7 cellular contexts compared by ENCODE assay signal in the genomic region with DNA sequence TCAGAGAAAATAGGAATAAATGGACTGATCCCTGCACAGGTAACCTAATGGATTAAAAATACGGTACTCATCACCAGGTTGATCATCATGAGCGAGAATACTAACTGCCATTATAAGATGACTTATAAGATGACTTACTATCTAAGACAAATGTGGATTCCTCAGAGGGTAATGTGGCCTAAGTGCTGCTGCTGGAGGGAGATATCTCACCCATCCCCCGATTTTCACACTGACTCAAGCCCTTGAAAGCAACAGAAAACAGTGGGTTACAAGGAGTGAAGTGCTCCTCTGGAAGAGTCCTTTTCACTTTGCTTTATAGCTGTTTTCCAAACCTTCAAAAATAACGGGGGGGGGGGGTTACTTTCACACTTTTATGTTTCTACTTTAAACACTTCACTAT. TPM values are rescaled to one million over a fixed set of nuclear protein-coding genes. Genes with fewer than 3 reads are reported as not detected.
DNase-seq lines count a peak whose midpoint lies in the region; ATAC-seq, FAIRE-seq and TF ChIP-seq lines count a peak whose summit lies in the region.

No MANE protein-coding gene starts in this region.

- H3K4ac ChIP-seq in H1 (replicated peaks; ENCODE audit: insufficient read length, low read depth, low read length): no peak overlapping the region

- H3K4me1 ChIP-seq in NT2/D1 (ENCODE audit: insufficient read depth, insufficient read length): no peaks in the 10 kb centered on the region
- H3K4me1 ChIP-seq in H1 (replicated peaks in 1 of 4; ENCODE audit: control insufficient read depth in 3 of 4, insufficient read depth in 4 of 4, low read length in 3 of 4): peaks cover 2 to 6% (median 3%) of the 10 kb centered on the region in 4 experiments; a peak in 3 of 7 replicates
- peaks cover 3% of the 10 kb centered on the region for H3K4me1 ChIP-seq in prostate gland (replicated peaks)

- H3K4me3 ChIP-seq in GM12865 (ENCODE audit: low read depth, low read length): peak overlapping the region; percentile 98
- peak overlapping the region; percentile 81 for H3K4me3 ChIP-seq in NT2/D1 (ENCODE audit: insufficient read length, low read depth)
- H3K4me3 ChIP-seq in H1 (ENCODE audit: extremely low read depth in 1 of 4, insufficient read depth in 2 of 4, low read depth in 3 of 4, low read length in 4 of 4): peak overlapping the region; percentile 59 to 80 (median 76)
- H3K4me3 ChIP-seq in prostate gland: peak overlapping the region; percentile 66 to 93

- CTCF ChIA-PET in H1 (lab: Charles Lee; ENCODE audit: partially characterized antibody): interaction anchor here (1.2 to 13.5 kb wide), 8 partner anchors 10 to 319 kb away, joined by 3 to 247 read pairs (median 10); no protein-coding TSS in a partner anchor

- ATAC-seq in HG03139 (IDR thresholded peaks at IDR 0.05; ENCODE audit: unreplicated experiment): no peak

- H3K79me2 ChIP-seq in H1 (ENCODE audit: control insufficient read depth in 1 of 2, insufficient read depth in 2 of 2, low read length in 2 of 2): peaks cover 0 to 13% of the 10 kb centered on the region in 2 experiments; a peak in 2 of 4 replicates

- H2BK12ac ChIP-seq in H1 (ENCODE audit: low read depth, low read length): no peak overlapping the region

- no peak overlapping the region for H3K14ac ChIP-seq in H1 (ENCODE audit: insufficient read length)

- no peak overlapping the region for H4K5ac ChIP-seq in H1 (ENCODE audit: insufficient read length, low read depth, low read length)

- H3K23me2 ChIP-seq in H1 (ENCODE audit: low read depth, low read length): peaks cover 3% of the 10 kb centered on the region; the same call in 1 of the 2 replicates

- no peaks in the 10 kb centered on the region; the same call in 1 of the 2 replicates for H3K79me1 ChIP-seq in H1 (ENCODE audit: low read depth, low read length)

- peak overlapping the region; percentile 88 to 94 for H3K4me2 ChIP-seq in H1 (ENCODE audit: insufficient read depth in 1 of 2, low read depth in 2 of 2, low read length in 2 of 2)

- H2AFZ ChIP-seq in H1 (ENCODE audit: low read length): no peak overlapping the region

- no peak overlapping the region for H3K18ac ChIP-seq in H1 (ENCODE audit: extremely low read depth, low read length)

- H3K9ac ChIP-seq in NT2/D1 (ENCODE audit: insufficient read length, low read depth) (peak overlapping the region; percentile 88), H1 (replicated peaks in 1 of 4; ENCODE audit: extremely low read depth in 1 of 4, low read depth in 3 of 4, low read length in 3 of 4) (peak overlapping the region in 1 of 4 experiments; percentile 10; a peak in 1 of 7 replicates)

- H2BK15ac ChIP-seq in H1 (ENCODE audit: low read length): no peak overlapping the region

- H3K23ac ChIP-seq in H1 (ENCODE audit: insufficient read length): no peak overlapping the region

- no peak overlapping the region for H2BK5ac ChIP-seq in H1 (ENCODE audit: low read depth, low read length)

- no peaks in the 10 kb centered on the region for H3K36me3 ChIP-seq in NT2/D1 (ENCODE audit: insufficient read depth, insufficient read length, low read length)
- peaks cover 0 to 8% (median 4%) of the 10 kb centered on the region in 4 experiments; a peak in 3 of 8 replicates for H3K36me3 ChIP-seq in H1 (ENCODE audit: control insufficient read depth in 2 of 4, insufficient read depth in 4 of 4, low read length in 3 of 4)
- H3K36me3 ChIP-seq in prostate gland: no peaks in the 10 kb centered on the region

- TF ChIP-seq CTCF in GM12865 (IDR thresholded peaks at IDR 0.05; ENCODE audit: insufficient read depth, low read depth, low read length, missing control alignments) (no peak), H1 (IDR thresholded peaks at IDR 0.05; ENCODE audit: control extremely low read depth in 1 of 3, insufficient read depth in 1 of 3, low read depth in 1 of 3, low read length in 3 of 3) (no peak), prostate gland (IDR thresholded peaks at IDR 0.05) (no peak)

- H3K27ac ChIP-seq in H1 (ENCODE audit: low read depth, low read length) (no peak overlapping the region), prostate gland (no peak overlapping the region)

- H4K20me1 ChIP-seq in H1 (replicated peaks in 1 of 2; ENCODE audit: control insufficient read depth in 1 of 2, insufficient read depth in 2 of 2, low read length in 2 of 2): no peaks in the 10 kb centered on the region

- no peak overlapping the region for H2BK120ac ChIP-seq in H1 (replicated peaks; ENCODE audit: low read depth, low read length)

- WGBS in H1 (ENCODE audit: extremely low coverage in 1 of 2, insufficient coverage in 1 of 2, insufficient read length in 1 of 2, insufficient replicate concordance in 2 of 2, low coverage in 1 of 2, low lambda C conversion rate in 2 of 2, missing lambda C conversion rate in 1 of 2), 2 experiments: 63% methylated on average over 4 of the region's 4 CpGs; no CpG with 5 or more reads in 1 of the 2 experiments
- 54% methylated on average over 4 of the region's 4 CpGs for WGBS in prostate gland

- POLR2A ChIA-PET in H1 (lab: Charles Lee; ENCODE audit: partially characterized antibody): interaction anchor here (1.3 kb wide), 1 partner anchor 34 kb away, joined by 3 read pairs; no protein-coding TSS in a partner anchor

- 0 out of 2 replicates have a peak, but pooled peaks cover 5% of the 10 kb centered on the region for H3K9me3 ChIP-seq in NT2/D1 (ENCODE audit: insufficient read depth, low read length)
- peaks cover 10 to 11% of the 10 kb centered on the region in 2 experiments; a peak in 3 of 4 replicates for H3K9me3 ChIP-seq in H1 (ENCODE audit: insufficient read depth in 2 of 2, low read depth in 1 of 2, low read length in 1 of 2)
- no peaks in the 10 kb centered on the region for H3K9me3 ChIP-seq in prostate gland

- no peak for TF ChIP-seq EP300 in H1 (IDR thresholded peaks at IDR 0.05; ENCODE audit: borderline replicate concordance in 1 of 2, low read depth in 2 of 2, low read length in 2 of 2)

- H2BK20ac ChIP-seq in H1 (ENCODE audit: low read length): no peak overlapping the region

- H3K56ac ChIP-seq in H1 (replicated peaks; ENCODE audit: insufficient read length, low read depth, low read length): no peak overlapping the region

- TF ChIP-seq RAD21 in H1 (IDR thresholded peaks at IDR 0.05 in 1 of 2, conservative IDR thresholded peaks at IDR 0.05 in 1 of 2; ENCODE audit: low read depth in 2 of 2, low read length in 2 of 2): no peak

- no peak for FAIRE-seq in H1 (lab: Jason Lieb, UNC)

- intact Hi-C loops in prostate gland (cut with DNase I): loop anchor here (5.0 kb wide), 2 partner anchors 237 to 482 kb away; a partner anchor contains a TSS

- H2AK5ac ChIP-seq in H1 (ENCODE audit: low read depth, low read length): no peak overlapping the region

- no peak overlapping the region for H4K8ac ChIP-seq in H1 (ENCODE audit: extremely low read depth, insufficient read depth, low read length)

- H4K91ac ChIP-seq in H1 (replicated peaks; ENCODE audit: insufficient read length, low read length): no peak overlapping the region

- TF ChIP-seq POLR2A in H1 (IDR thresholded peaks at IDR 0.05; ENCODE audit: control extremely low read depth in 1 of 2, low read depth in 2 of 2, low read length in 2 of 2) (no peak), prostate gland (IDR thresholded peaks at IDR 0.05) (no peak)

- DNase-seq in GM12865 (ENCODE audit: low read depth) (peak; percentile 22), NT2/D1 (ENCODE audit: low read depth, low spot score) (no peak), H1 (ENCODE audit: low read depth in 1 of 2, low spot score in 2 of 2) (no peak), prostate gland (ENCODE audit: low spot score) (no peak), T-helper 9 cell (no peak)
- no peak for DNase-seq in stimulated activated CD4-positive, alpha-beta T cell treated with anti-CD3 and anti-CD28 coated beads, Interleukin-4, amount 100 ng/mL, for 1 hour

- H3K27me3 ChIP-seq in NT2/D1 (ENCODE audit: insufficient read depth, insufficient read length) (no peaks in the 10 kb centered on the region), H1 (replicated peaks in 1 of 4; ENCODE audit: control insufficient read depth in 3 of 4, extremely low read depth in 1 of 4, insufficient read depth in 3 of 4, low read length in 3 of 4) (no peaks in the 10 kb centered on the region), prostate gland (replicated peaks; ENCODE audit: insufficient read depth) (no peaks in the 10 kb centered on the region)

TF ChIP-seq in H1, 55 proteins besides CTCF, POLR2A, EP300 and RAD21 (continues in another document):
- TF ChIP-seq HDAC2 (IDR thresholded peaks at IDR 0.05; ENCODE audit: borderline replicate concordance in 1 of 2, low read depth in 2 of 2, low read length in 2 of 2): no peak

RNA-seq across cellular contexts. Expression of a gene that starts 0.9 kb away (rescaled TPM):
- 17.0 and 17.3 TPM in 2 replicates for total RNA-seq in H1 (2021; fragmentation: NEBNext Ultra II Directional; extraction: Animal tissue kit (Norgen Biotek cat#: 25700))
- polyA plus RNA-seq in H1 (2011; rRNA removed): 30.5 and 33.5 TPM in 2 replicates
- polyA plus RNA-seq in H1 (2011; cell fraction: cytosol; rRNA removed): 29.4 TPM
- polyA plus RNA-seq in H1 (2011; cell fraction: nucleus; rRNA removed): 15.6 TPM
- polyA plus RNA-seq in H1 (2012, experiment 1 of 2): 16.9 to 20.3 TPM (median 18.0 TPM) in 4 replicates
- 13.3 TPM for polyA plus RNA-seq in H1 (2012, experiment 2 of 2)
- 13.5 TPM for polyA plus RNA-seq in H1 (2013, experiment 1 of 2)
- polyA plus RNA-seq in H1 (2013, experiment 2 of 2): 15.3 TPM
- 11.7 and 14.4 TPM in 2 replicates for polyA minus RNA-seq in H1 (2011; rRNA and poly(A)+ RNA removed)
- 8.3 TPM for polyA minus RNA-seq in H1 (2011; cell fraction: cytosol; rRNA and poly(A)+ RNA removed)
- polyA minus RNA-seq in H1 (2011; cell fraction: nucleus; rRNA and poly(A)+ RNA removed): 13.3 TPM
- total RNA-seq in prostate gland: 10 to 100 TPM; 17.7 to 33.5 TPM

RNA-seq across cellular contexts. Expression of a gene that starts 47.4 kb away (rescaled TPM):
- total RNA-seq in H1 (2021; fragmentation: NEBNext Ultra II Directional; extraction: Animal tissue kit (Norgen Biotek cat#: 25700)): 1.1 and 1.3 TPM in 2 replicates
- 1.9 and 2.0 TPM in 2 replicates for polyA plus RNA-seq in H1 (2011; rRNA removed)
- polyA plus RNA-seq in H1 (2011; cell fraction: cytosol; rRNA removed): 2.3 TPM
- 5.3 TPM for polyA plus RNA-seq in H1 (2011; cell fraction: nucleus; rRNA removed)
- polyA plus RNA-seq in H1 (2012, experiment 1 of 2): 1.4 to 1.9 TPM (median 1.7 TPM) in 4 replicates
- 0.96 TPM for polyA plus RNA-seq in H1 (2012, experiment 2 of 2)
- polyA plus RNA-seq in H1 (2013, experiment 1 of 2): 0.95 TPM
- polyA plus RNA-seq in H1 (2013, experiment 2 of 2): 0.75 TPM
- 2.1 and 3.3 TPM in 2 replicates for polyA minus RNA-seq in H1 (2011; rRNA and poly(A)+ RNA removed)
- 1.2 TPM for polyA minus RNA-seq in H1 (2011; cell fraction: cytosol; rRNA and poly(A)+ RNA removed)
- 3.2 TPM for polyA minus RNA-seq in H1 (2011; cell fraction: nucleus; rRNA and poly(A)+ RNA removed)
- total RNA-seq in prostate gland: 10 to 100 TPM; 10.2 to 13.3 TPM

RNA-seq across cellular contexts. Expression of a gene that starts 54.0 kb away (rescaled TPM):
- 1.9 and 2.0 TPM in 2 replicates for total RNA-seq in H1 (2021; fragmentation: NEBNext Ultra II Directional; extraction: Animal tissue kit (Norgen Biotek cat#: 25700))
- polyA plus RNA-seq in H1 (2011; rRNA removed): 2.0 and 2.5 TPM in 2 replicates
- polyA plus RNA-seq in H1 (2011; cell fraction: cytosol; rRNA removed): 1.3 TPM
- 2.1 TPM for polyA plus RNA-seq in H1 (2011; cell fraction: nucleus; rRNA removed)
- polyA plus RNA-seq in H1 (2012, experiment 1 of 2): 2.4 to 3.4 TPM (median 2.8 TPM) in 4 replicates
- polyA plus RNA-seq in H1 (2012, experiment 2 of 2): 1.4 TPM
- polyA plus RNA-seq in H1 (2013, experiment 1 of 2): 0.26 TPM
- polyA plus RNA-seq in H1 (2013, experiment 2 of 2): 0.24 TPM
- 1.8 and 1.9 TPM in 2 replicates for polyA minus RNA-seq in H1 (2011; rRNA and poly(A)+ RNA removed)
- polyA minus RNA-seq in H1 (2011; cell fraction: cytosol; rRNA and poly(A)+ RNA removed): 1.4 TPM
- 5.6 TPM for polyA minus RNA-seq in H1 (2011; cell fraction: nucleus; rRNA and poly(A)+ RNA removed)
- 10 to 100 TPM; 12.3 to 14.7 TPM for total RNA-seq in prostate gland
